ENCODE assay signal across 1 cellular context in the genomic region with DNA sequence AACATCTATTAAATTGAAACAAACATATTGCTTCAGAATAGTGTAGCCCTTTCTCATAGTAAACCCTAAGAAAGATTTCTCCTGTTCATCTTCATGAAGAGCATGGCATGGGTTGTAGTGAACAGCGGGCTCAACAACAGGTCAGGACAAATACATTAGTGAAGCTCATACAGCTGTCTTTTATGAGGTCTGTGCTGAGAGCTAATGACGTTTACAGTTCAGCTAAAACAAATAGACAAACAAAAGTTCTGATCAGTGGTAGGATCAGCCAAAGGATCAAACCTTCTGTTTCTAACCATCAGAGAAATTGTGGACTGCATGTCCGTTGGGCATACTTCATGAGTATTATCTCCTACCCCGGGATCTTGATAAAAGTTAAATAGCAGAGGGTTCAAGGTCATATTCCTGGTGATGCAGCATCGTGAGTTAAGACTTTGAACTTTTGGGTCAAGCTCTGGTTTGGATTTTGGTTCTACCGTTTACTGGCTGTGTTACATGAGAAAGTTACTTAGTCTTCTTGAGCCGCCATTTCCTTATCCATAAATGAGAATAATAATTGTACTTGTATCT.
TF ChIP-seq lines count a peak whose summit lies in the region.

No MANE protein-coding gene starts in this region.

TF ChIP-seq in HepG2, 621 proteins besides CTCF, POLR2A, EP300 and RAD21 (continued from another document):
- TF ChIP-seq HOMEZ (CRISPR knock-in tag; IDR thresholded peaks at IDR 0.05; ENCODE audit: low read depth) = peak; percentile 54; the same call in 1 of the 2 replicates
- TF ChIP-seq ZNF446 (CRISPR knock-in tag; IDR thresholded peaks at IDR 0.05) = no peak
- no peak for TF ChIP-seq ZNF543 (CRISPR knock-in tag; IDR thresholded peaks at IDR 0.05)
- peak; percentile 22; the same call in 1 of the 2 replicates for TF ChIP-seq HNF4A (CRISPR knock-in tag; IDR thresholded peaks at IDR 0.05)
- TF ChIP-seq NR2C2 (CRISPR knock-in tag; IDR thresholded peaks at IDR 0.05; ENCODE audit: borderline replicate concordance) = peak; percentile 47; the same call in 1 of the 2 replicates
